In the genomic region with DNA sequence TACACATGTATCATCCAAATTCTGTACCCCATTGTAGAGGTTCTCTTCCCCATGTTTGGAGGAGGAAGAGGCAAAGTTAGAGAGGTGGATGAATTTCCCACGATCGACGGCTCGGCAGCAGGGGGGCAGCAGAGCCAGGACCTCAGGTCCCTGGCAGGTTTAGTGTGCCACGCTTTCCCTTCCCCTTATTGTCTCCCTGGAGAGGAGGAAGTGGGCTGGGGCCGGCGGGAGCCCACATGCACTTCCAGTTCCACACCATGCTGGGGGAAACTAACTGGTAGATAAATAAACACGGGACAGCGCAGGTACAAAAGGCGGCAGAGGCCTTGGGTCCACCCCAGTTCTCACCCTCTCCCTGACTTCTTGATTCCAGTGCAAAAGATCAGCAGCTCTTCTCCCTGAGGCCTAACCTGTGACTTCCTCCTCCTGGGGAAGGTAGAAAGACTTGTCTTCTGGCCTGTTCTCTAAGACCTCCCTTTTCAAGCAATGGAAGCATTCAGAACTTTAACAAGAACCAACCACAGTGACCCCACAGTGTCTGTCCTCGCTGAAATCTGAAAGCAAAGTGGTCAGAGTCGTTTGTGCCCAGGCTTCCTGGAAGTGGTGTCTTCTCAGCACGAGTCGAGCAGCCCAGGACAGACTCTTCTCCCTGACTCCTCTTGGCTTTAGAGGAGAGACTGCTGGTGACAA, we compare ENCODE assay signal across 8 cellular contexts. TPM values are rescaled to one million over a fixed set of nuclear protein-coding genes. Genes with fewer than 3 reads are reported as not detected.
DNase-seq lines count a peak whose midpoint lies in the region; ATAC-seq and TF ChIP-seq lines count a peak whose summit lies in the region.

No MANE protein-coding gene starts in this region.

- no peak for TF ChIP-seq CTCF in GM06990 (IDR thresholded peaks at IDR 0.05; ENCODE audit: insufficient read depth, low read length, poor library complexity, severe bottlenecking)
- no peak for TF ChIP-seq CTCF in PC-3 (conservative IDR thresholded peaks at IDR 0.05; ENCODE audit: low read depth, low read length)
- no peak for TF ChIP-seq CTCF in endothelial cell (IDR thresholded peaks at IDR 0.05; ENCODE audit: unreplicated experiment)
- TF ChIP-seq CTCF in parathyroid adenoma (IDR thresholded peaks at IDR 0.05): no peak
- peak in 1 of 4 experiments; percentile 21 for TF ChIP-seq CTCF in uterus (IDR thresholded peaks at IDR 0.05)

- intact Hi-C loops in PC-3 (cut with micrococcal nuclease) (no loop called here), uterus (cut with DNase I; ENCODE audit: low total_unique reads) (no loop called here)

- no peaks in the 10 kb centered on the region for H3K79me2 ChIP-seq in PC-3 (ENCODE audit: low read length)
- H3K79me2 ChIP-seq in parathyroid adenoma: no peaks in the 10 kb centered on the region

- H3K27ac ChIP-seq in PC-3 (ENCODE audit: low read length) (no peak overlapping the region), parathyroid adenoma (peak overlapping the region; percentile 48), uterus (peak overlapping the region in 1 of 2 donors; percentile 54)

- ATAC-seq in PC-3 (no peak), HG03571 (IDR thresholded peaks at IDR 0.05; ENCODE audit: unreplicated experiment) (no peak), GM18511 (IDR thresholded peaks at IDR 0.05; ENCODE audit: unreplicated experiment) (no peak)

- H3K27me3 Mint-ChIP-seq in endothelial cell (ENCODE audit: unreplicated experiment): peaks cover 8% of the 10 kb centered on the region

- H3K4me1 ChIP-seq in PC-3 (ENCODE audit: insufficient read depth, low read length) (peaks cover 22% of the 10 kb centered on the region), parathyroid adenoma (no peaks in the 10 kb centered on the region), uterus (no peaks in the 10 kb centered on the region)

- DNase-seq in GM06990 (ENCODE audit: extremely low read depth, insufficient read length) (peak; percentile 48), PC-3 (no peak), endothelial cell (ENCODE audit: low spot score) (peak; percentile 40), uterus (no peak)
- DNase-seq in effector CD4-positive, alpha-beta T cell: no peak

- H3K4me1 Mint-ChIP-seq in endothelial cell (ENCODE audit: unreplicated experiment): peaks cover 56% of the 10 kb centered on the region

- no TSS peak for BruUV-seq in PC-3 (replicated peaks; lab: Mats Ljungman, UMichigan)

- CTCF ChIA-PET in PC-3 (lab: Charles Lee): no interaction called here

- TF ChIP-seq POLR2A in uterus (IDR thresholded peaks at IDR 0.05): no peak

- H3K9me2 ChIP-seq in PC-3 (replicated peaks; ENCODE audit: low read length): no peaks in the 10 kb centered on the region

- no peak overlapping the region for H3K4me3 ChIP-seq in GM06990 (replicated peaks; ENCODE audit: low read depth, low read length)
- H3K4me3 ChIP-seq in PC-3 (ENCODE audit: low read length): no peak overlapping the region
- H3K4me3 ChIP-seq in parathyroid adenoma (ENCODE audit: low read depth, low read length): no peak overlapping the region
- H3K4me3 ChIP-seq in uterus: no peak overlapping the region

- H3K9me3 ChIP-seq in PC-3 (ENCODE audit: low read length) (no peaks in the 10 kb centered on the region), parathyroid adenoma (ENCODE audit: control insufficient read depth, low read length) (no peaks in the 10 kb centered on the region), uterus (no peaks in the 10 kb centered on the region)

- H4K20me1 ChIP-seq in PC-3 (ENCODE audit: low read length): no peaks in the 10 kb centered on the region

- 0 out of 2 replicates have a peak overlapping the region, but pooled peaks have one; percentile 4 for H2AFZ ChIP-seq in PC-3 (ENCODE audit: low read length)
- peak overlapping the region; percentile 45 for H2AFZ ChIP-seq in parathyroid adenoma

- peak overlapping the region; percentile 49 for H3K27ac Mint-ChIP-seq in endothelial cell (ENCODE audit: unreplicated experiment)

- H3K36me3 ChIP-seq in GM06990 (ENCODE audit: control insufficient read depth, insufficient read depth, low read length): no peaks in the 10 kb centered on the region
- H3K36me3 ChIP-seq in PC-3 (ENCODE audit: low read depth, low read length): no peaks in the 10 kb centered on the region
- H3K36me3 ChIP-seq in parathyroid adenoma (ENCODE audit: control insufficient read depth, insufficient read depth, low read length): no peaks in the 10 kb centered on the region
- no peaks in the 10 kb centered on the region for H3K36me3 ChIP-seq in uterus

- H3K27me3 ChIP-seq in GM06990 (replicated peaks; ENCODE audit: control insufficient read depth, insufficient read depth, low read length): no peaks in the 10 kb centered on the region
- no peaks in the 10 kb centered on the region for H3K27me3 ChIP-seq in PC-3 (ENCODE audit: low read length)
- H3K27me3 ChIP-seq in parathyroid adenoma (ENCODE audit: control insufficient read depth, insufficient read depth, low read length): no peaks in the 10 kb centered on the region
- H3K27me3 ChIP-seq in uterus: no peaks in the 10 kb centered on the region

- no peak overlapping the region for H3K4me2 ChIP-seq in PC-3 (ENCODE audit: low read length)
- peak overlapping the region; percentile 12 for H3K4me2 ChIP-seq in parathyroid adenoma (ENCODE audit: low read length)

- POLR2A ChIA-PET in PC-3 (lab: Charles Lee; ENCODE audit: unreplicated experiment): no interaction called here

- H3K36me3 Mint-ChIP-seq in endothelial cell (ENCODE audit: low read depth, unreplicated experiment): no peaks in the 10 kb centered on the region

- H3F3A ChIP-seq in PC-3 (ENCODE audit: low read length, unreplicated experiment): peaks cover 10% of the 10 kb centered on the region

- no peak overlapping the region for H3K9ac ChIP-seq in PC-3 (ENCODE audit: low read length)
- H3K9ac ChIP-seq in parathyroid adenoma: no peak overlapping the region

- H3K4me3 Mint-ChIP-seq in endothelial cell (ENCODE audit: unreplicated experiment): peak overlapping the region; percentile 63

- no peaks in the 10 kb centered on the region for H3K9me3 Mint-ChIP-seq in endothelial cell (ENCODE audit: unreplicated experiment)

RNA-seq across cellular contexts. Expression of a gene that starts 30.5 kb away (rescaled TPM):
- total RNA-seq in PC-3 (2014; rRNA removed): 346 and 422 TPM in 2 replicates
- total RNA-seq in endothelial cell (ENCODE audit: unreplicated experiment): 4.7 TPM
- total RNA-seq in uterus: 100 to 1,000 TPM in 2 of 4 donors, 10 to 100 TPM in 2; 36.9 to 281 (median 120) TPM

Comparison
In these comparisons a context has a peak if more than half of its experiments do, and no peak if none do; other contexts are left out.
1. DNase-seq: peak in GM06990 (single experiment) and endothelial cell (single experiment); none in PC-3 (single experiment), effector CD4-positive, alpha-beta T cell (single experiment) and uterus (0 of 2).